Comparison of ENCODE assay signal across 9 cellular contexts in the genomic region with DNA sequence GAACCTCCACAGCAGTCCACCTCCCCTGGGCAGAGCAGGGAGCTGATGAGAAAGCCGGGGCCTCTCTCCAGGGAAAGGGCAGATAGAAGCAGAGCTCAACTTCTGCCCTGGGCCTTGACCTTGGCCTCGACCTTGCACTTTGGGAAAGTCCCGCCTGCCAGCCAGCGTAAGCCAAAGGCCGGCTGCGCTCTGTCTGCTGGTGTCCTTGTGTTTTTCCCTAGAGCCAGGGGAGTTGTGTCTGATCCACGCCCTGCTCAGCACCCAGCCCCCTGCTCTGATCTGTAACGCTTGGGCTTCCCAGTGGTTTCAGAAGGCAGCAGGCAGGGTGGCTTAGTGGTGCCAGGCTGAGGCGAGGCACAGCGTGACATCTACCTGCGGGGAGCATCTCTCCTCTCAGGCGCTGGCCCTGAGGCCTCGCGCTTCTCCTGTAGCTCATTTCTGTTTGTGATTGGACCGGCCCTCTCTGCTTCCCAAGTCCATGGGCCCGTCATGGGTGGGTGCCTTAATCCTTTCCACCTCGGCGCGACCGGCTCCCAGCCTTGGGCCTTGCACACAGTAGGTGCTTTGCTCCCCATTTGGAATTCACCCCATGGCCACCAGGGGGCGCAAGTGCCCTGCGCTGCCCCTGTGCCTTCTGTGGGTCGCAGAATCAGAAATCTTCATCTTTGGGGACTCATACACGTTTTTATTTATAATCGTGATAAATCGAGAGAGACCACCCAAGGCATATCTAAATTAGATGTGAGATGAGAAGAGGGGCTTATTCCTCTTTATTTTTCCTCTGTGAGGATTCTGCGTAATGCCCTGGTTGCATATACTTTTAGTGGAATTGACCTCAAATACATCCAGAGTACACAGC. TPM values are rescaled to one million over a fixed set of nuclear protein-coding genes. Genes with fewer than 3 reads are reported as not detected.
DNase-seq lines count a peak whose midpoint lies in the region; ATAC-seq and TF ChIP-seq lines count a peak whose summit lies in the region.
"Had no signal": no experiment of that assay in that cellular context is flagged by ENCODE, and none has a peak within 500 bp of the region (broad histone marks: within the 10 kb centered on the region; RNA-seq: fewer than 3 reads in every experiment).

No MANE protein-coding gene starts in this region.

- no peak overlapping the region for H3K4me3 Mint-ChIP-seq in activated T-helper 17 cell treated with anti-CD3 and anti-CD28 coated beads, Interleukin-2, amount 50 U/mL, for 72 hours
- no peak overlapping the region for H3K4me3 Mint-ChIP-seq in stimulated activated memory B cell treated with anti-CD40 and anti-IgM and Interleukin-4, amounts not matched to agents 10 μg/mL and 1 μg/mL and 100 μg/mL, for 72 hours

- H3K9me3 ChIP-seq in OCI-LY1 (ENCODE audit: low read length), result no peaks in the 10 kb centered on the region
- H3K9me3 ChIP-seq in iPS DF 6.9 (ENCODE audit: control insufficient read depth, insufficient read depth, low read length), result no peaks in the 10 kb centered on the region

- H3K4me2 ChIP-seq in OCI-LY1 (ENCODE audit: low read length), result no peak overlapping the region

- no peaks in the 10 kb centered on the region for H3K4me1 ChIP-seq in OCI-LY1 (ENCODE audit: insufficient read depth, low read length, severe bottlenecking)
- no peaks in the 10 kb centered on the region for H3K4me1 ChIP-seq in iPS DF 6.9 (ENCODE audit: control insufficient read depth, insufficient read depth, low read length)

- TF ChIP-seq CTCF in OCI-LY1 (IDR thresholded peaks at IDR 0.05; ENCODE audit: low read length), result peak; percentile 98

- no peaks in the 10 kb centered on the region for H3K36me3 Mint-ChIP-seq in activated T-helper 17 cell treated with anti-CD3 and anti-CD28 coated beads, Interleukin-2, amount 50 U/mL, for 72 hours (ENCODE audit: low read depth)
- no peaks in the 10 kb centered on the region for H3K36me3 Mint-ChIP-seq in stimulated activated memory B cell treated with anti-CD40 and anti-IgM and Interleukin-4, amounts not matched to agents 10 μg/mL and 1 μg/mL and 100 μg/mL, for 72 hours

- WGBS in iPS DF 6.9 (ENCODE audit: insufficient coverage, insufficient read length), result no CpG with 5 or more reads among the region's 27 CpGs

- no peaks in the 10 kb centered on the region for H4K20me1 ChIP-seq in OCI-LY1 (ENCODE audit: insufficient read depth, low read length)

- H3K9me3 Mint-ChIP-seq in activated T-helper 17 cell treated with anti-CD3 and anti-CD28 coated beads, Interleukin-2, amount 50 U/mL, for 72 hours, result no peaks in the 10 kb centered on the region
- H3K9me3 Mint-ChIP-seq in stimulated activated memory B cell treated with anti-CD40 and anti-IgM and Interleukin-4, amounts not matched to agents 10 μg/mL and 1 μg/mL and 100 μg/mL, for 72 hours, result no peaks in the 10 kb centered on the region

- no peak overlapping the region for H3K9ac ChIP-seq in OCI-LY1 (ENCODE audit: low read length)

- H3K27ac ChIP-seq in OCI-LY1 (ENCODE audit: low read depth, low read length, poor library complexity, severe bottlenecking) (no peak overlapping the region), iPS DF 6.9 (ENCODE audit: low read length) (no peak overlapping the region)

- DNase-seq in EL (peak; percentile 25), iPS DF 6.9 (ENCODE audit: low read depth, low spot score) (peak; percentile 27), kidney glomerular epithelial cell (lab: John Stamatoyannopoulos, UW) (no peak), NCI-H1092 treated with DMSO at 0.1 percent for 48 hours (lab: John Stamatoyannopoulos, UW) (no peak)
- DNase-seq in stimulated activated CD8-positive, alpha-beta memory T cell treated with anti-CD3 and anti-CD28 coated beads, Interleukin-15, amount 100 ng/mL, for 1 hour (ENCODE audit: low read depth), result peak; percentile 24

- H3K4me1 Mint-ChIP-seq in activated T-helper 17 cell treated with anti-CD3 and anti-CD28 coated beads, Interleukin-2, amount 50 U/mL, for 72 hours, result no peaks in the 10 kb centered on the region
- H3K4me1 Mint-ChIP-seq in stimulated activated memory B cell treated with anti-CD40 and anti-IgM and Interleukin-4, amounts not matched to agents 10 μg/mL and 1 μg/mL and 100 μg/mL, for 72 hours, result peaks cover 5% of the 10 kb centered on the region

- H3K27me3 Mint-ChIP-seq in activated T-helper 17 cell treated with anti-CD3 and anti-CD28 coated beads, Interleukin-2, amount 50 U/mL, for 72 hours, result peaks cover 3% of the 10 kb centered on the region
- peaks cover 51% of the 10 kb centered on the region for H3K27me3 Mint-ChIP-seq in stimulated activated memory B cell treated with anti-CD40 and anti-IgM and Interleukin-4, amounts not matched to agents 10 μg/mL and 1 μg/mL and 100 μg/mL, for 72 hours

- H2AFZ ChIP-seq in OCI-LY1 (ENCODE audit: low read length), result no peak overlapping the region

- no peaks in the 10 kb centered on the region for H3K36me3 ChIP-seq in OCI-LY1 (ENCODE audit: insufficient read depth, low read length)
- no peaks in the 10 kb centered on the region for H3K36me3 ChIP-seq in iPS DF 6.9 (ENCODE audit: control insufficient read depth, insufficient read depth, low read length)

- H3F3A ChIP-seq in OCI-LY1 (ENCODE audit: insufficient read depth, low read length), result no peaks in the 10 kb centered on the region

- peak; percentile 50 for ATAC-seq in activated T-helper 17 cell treated with anti-CD3 and anti-CD28 coated beads, Interleukin-2, amount 50 U/mL, for 72 hours (replicated peaks)
- no peak for ATAC-seq in stimulated activated memory B cell treated with anti-CD40 and anti-IgM and Interleukin-4, amounts not matched to agents 10 μg/mL and 1 μg/mL and 100 μg/mL, for 72 hours

- H3K4me3 ChIP-seq in OCI-LY1 (ENCODE audit: low read depth, low read length, poor library complexity, severe bottlenecking) (no peak overlapping the region), iPS DF 6.9 (ENCODE audit: low read length) (no peak overlapping the region)

- H3K79me2 ChIP-seq in OCI-LY1 (ENCODE audit: insufficient read depth, low read length), result no peaks in the 10 kb centered on the region

- no peaks in the 10 kb centered on the region for H3K9me2 ChIP-seq in OCI-LY1 (ENCODE audit: low read depth, low read length)

- H3K27ac Mint-ChIP-seq in activated T-helper 17 cell treated with anti-CD3 and anti-CD28 coated beads, Interleukin-2, amount 50 U/mL, for 72 hours, result peak overlapping the region; percentile 74
- H3K27ac Mint-ChIP-seq in stimulated activated memory B cell treated with anti-CD40 and anti-IgM and Interleukin-4, amounts not matched to agents 10 μg/mL and 1 μg/mL and 100 μg/mL, for 72 hours, result no peak overlapping the region

- H3K27me3 ChIP-seq in OCI-LY1 (ENCODE audit: insufficient read depth, low read length), result peaks cover 19% of the 10 kb centered on the region; the same call in 1 of the 2 replicates
- H3K27me3 ChIP-seq in iPS DF 6.9 (ENCODE audit: control insufficient read depth, insufficient read depth, low read length), result no peaks in the 10 kb centered on the region

RNA-seq across cellular contexts. Expression of a gene that starts 24.2 kb away (rescaled TPM):
- total RNA-seq in activated T-helper 17 cell treated with anti-CD3 and anti-CD28 coated beads, Interleukin-2, amount 50 U/mL, for 72 hours, result 10 to 100 TPM; 45.7 to 63.6 TPM

RNA-seq across cellular contexts. Expression of a gene that starts 24.3 kb away (rescaled TPM):
- 10 to 100 TPM; 23.5 to 37.3 TPM for total RNA-seq in activated T-helper 17 cell treated with anti-CD3 and anti-CD28 coated beads, Interleukin-2, amount 50 U/mL, for 72 hours

RNA-seq across cellular contexts. Expression of a gene that starts 26.1 kb away (rescaled TPM):
- total RNA-seq in activated T-helper 17 cell treated with anti-CD3 and anti-CD28 coated beads, Interleukin-2, amount 50 U/mL, for 72 hours, result not detected
- total RNA-seq: LHCN-M2 had no signal

RNA-seq across cellular contexts. Expression of a gene that starts 49.0 kb away (rescaled TPM):
- 100 to 1,000 TPM; 141 to 182 TPM for total RNA-seq in activated T-helper 17 cell treated with anti-CD3 and anti-CD28 coated beads, Interleukin-2, amount 50 U/mL, for 72 hours

Comparison
In these comparisons a context has a peak if more than half of its experiments do, and no peak if none do; other contexts are left out.
1. DNase-seq: peak in EL (single experiment), iPS DF 6.9 (single experiment) and stimulated activated CD8-positive, alpha-beta memory T cell treated with anti-CD3 and anti-CD28 coated beads, Interleukin-15, amount 100 ng/mL, for 1 hour (single experiment); none in kidney glomerular epithelial cell (single experiment) and NCI-H1092 treated with DMSO at 0.1 percent for 48 hours (single experiment).